In the genomic region with DNA sequence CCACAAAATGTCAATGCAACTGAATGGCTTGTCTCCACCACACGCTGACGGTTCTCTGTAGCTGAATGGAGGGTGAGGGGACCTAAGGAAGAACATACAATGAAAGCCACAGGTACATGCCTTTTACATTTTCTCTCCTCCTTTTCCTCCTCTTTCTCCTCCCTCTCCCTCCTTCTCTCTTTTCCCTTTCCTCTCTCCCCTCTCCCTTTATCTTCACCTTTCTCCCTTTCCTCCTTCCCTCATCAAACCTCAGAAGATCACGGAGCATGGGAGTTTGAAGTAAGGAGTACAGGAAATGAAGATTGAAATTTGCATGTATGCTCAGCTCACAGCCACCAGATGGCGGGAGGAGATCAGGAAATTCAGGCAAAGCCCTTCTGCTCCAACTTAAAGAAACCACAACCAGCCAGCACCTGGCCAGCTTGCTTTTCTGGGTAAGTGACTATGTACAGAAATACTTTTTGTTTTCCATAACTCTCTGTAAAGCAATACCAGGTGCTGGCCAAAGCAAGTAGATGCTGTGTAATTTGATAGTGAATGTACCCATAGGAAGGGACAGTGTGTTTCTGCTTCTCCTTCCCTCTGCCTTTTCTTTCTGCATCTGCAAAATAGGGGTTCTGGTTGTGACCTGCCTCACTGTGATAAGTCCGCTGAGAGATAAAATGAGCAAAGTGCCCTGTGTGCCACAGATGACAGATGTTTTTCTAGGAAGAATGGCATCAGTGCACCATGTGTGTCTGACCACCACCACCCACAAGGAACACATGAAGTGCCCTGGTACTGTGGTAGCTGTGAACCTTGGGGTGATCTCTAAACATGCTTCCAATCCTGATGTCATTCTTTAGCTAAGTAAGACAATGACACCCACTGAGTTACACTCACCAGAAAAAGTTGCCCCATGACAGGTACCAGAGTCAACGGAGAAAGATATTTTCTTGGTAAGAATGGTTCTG, we compare ENCODE assay signal across 8 cellular contexts. TPM values are rescaled to one million over a fixed set of nuclear protein-coding genes. Genes with fewer than 3 reads are reported as not detected.
DNase-seq lines count a peak whose midpoint lies in the region; ATAC-seq and TF ChIP-seq lines count a peak whose summit lies in the region.

No MANE protein-coding gene starts in this region.

- ATAC-seq in HG02623 (IDR thresholded peaks at IDR 0.05; ENCODE audit: unreplicated experiment) (peak; percentile 58), activated B cell treated with CpG ODN at 0.5 μM for 24 hours (ENCODE audit: low read depth) (peak; percentile 84), left lung (peak; percentile 97)

- intact Hi-C loops in activated B cell treated with CpG ODN at 0.5 μM for 24 hours (cut with micrococcal nuclease) (loop anchor here (1.0 kb wide), 6 partner anchors 23 to 841 kb away; no protein-coding TSS in a partner anchor), left lung (cut with DNase I) (loop anchor here (5.0 to 10.0 kb wide), 3 partner anchors 240 to 533 kb away; no protein-coding TSS in a partner anchor)

- TF ChIP-seq CTCF in DOHH2 (IDR thresholded peaks at IDR 0.05; ENCODE audit: low read depth, low read length, poor library complexity, severe bottlenecking): peak; percentile 89
- TF ChIP-seq CTCF in activated B cell treated with CpG ODN at 0.5 μM for 24 hours (IDR thresholded peaks at IDR 0.05): peak; percentile 39
- TF ChIP-seq CTCF in left lung (IDR thresholded peaks at IDR 0.05): peak; percentile 77

- no peaks in the 10 kb centered on the region for H4K20me1 ChIP-seq in DOHH2 (ENCODE audit: control insufficient read depth, insufficient read depth, low read depth, low read length)

- POLR2A ChIA-PET in activated B cell treated with CpG ODN at 0.5 μM for 24 hours (lab: Charles Lee): interaction anchor here (1.1 to 1.8 kb wide), 2 partner anchors 16 to 552 kb away, joined by 3 to 6 read pairs; no protein-coding TSS in a partner anchor

- H3K9me3 Mint-ChIP-seq in activated B cell treated with CpG ODN at 0.5 μM for 24 hours: peaks cover 1% of the 10 kb centered on the region

- no peak overlapping the region for H3K27ac Mint-ChIP-seq in activated B cell treated with CpG ODN at 0.5 μM for 24 hours

- CTCF ChIA-PET in activated B cell treated with CpG ODN at 0.5 μM for 24 hours (lab: Charles Lee): interaction anchor here (0.7 to 4.2 kb wide), 37 partner anchors 9 to 841 kb away, joined by 3 to 131 read pairs (median 3); partner anchors contain the start of gene ARMC2

- no peaks in the 10 kb centered on the region for H3K36me3 ChIP-seq in DOHH2 (ENCODE audit: control insufficient read depth, low read length)
- no peaks in the 10 kb centered on the region for H3K36me3 ChIP-seq in left lung

- no peaks in the 10 kb centered on the region for H3K79me2 ChIP-seq in DOHH2 (ENCODE audit: control insufficient read depth, low read length)

- H3K36me3 Mint-ChIP-seq in activated B cell treated with CpG ODN at 0.5 μM for 24 hours (ENCODE audit: low read depth): no peaks in the 10 kb centered on the region

- H3K4me1 ChIP-seq in DOHH2 (ENCODE audit: control insufficient read depth, low read length): peaks cover 13% of the 10 kb centered on the region
- H3K4me1 ChIP-seq in left lung: peaks cover 0 to 5% of the 10 kb centered on the region in 2 donors

- H3K9me3 ChIP-seq in DOHH2 (ENCODE audit: control insufficient read depth, insufficient read depth, low read length) (no peaks in the 10 kb centered on the region; the same call in 1 of the 2 replicates), left lung (no peaks in the 10 kb centered on the region)

- no peaks in the 10 kb centered on the region for H3K9me2 ChIP-seq in DOHH2 (replicated peaks; ENCODE audit: control insufficient read depth, low read length)

- H3K4me3 ChIP-seq in DOHH2 (ENCODE audit: low read length) (peak overlapping the region; percentile 4), left lung (no peak overlapping the region)

- DNase-seq in NCI-H2227 treated with DMSO at 0.1 percent for 48 hours (lab: John Stamatoyannopoulos, UW) (peak; percentile 73), activated B cell treated with CpG ODN at 0.5 μM for 24 hours (peak; percentile 34), cerebellar cortex (ENCODE audit: low spot score) (peak; percentile 91), left lung (peak in 1 of 2 donors; percentile 67), GOT3 (lab: John Stamatoyannopoulos, UW) (no peak)
- peak; percentile 49 to 50 (median 50) for DNase-seq in stimulated activated CD4-positive, alpha-beta T cell treated with anti-CD3 and anti-CD28 coated beads, TNF-alpha, amount 100 ng/mL, for 24 hours (ENCODE audit: low read depth in 3 of 3)

- H3K4me3 Mint-ChIP-seq in activated B cell treated with CpG ODN at 0.5 μM for 24 hours: peak overlapping the region; percentile 41

- H3F3A ChIP-seq in DOHH2 (ENCODE audit: control insufficient read depth, insufficient read depth): no peaks in the 10 kb centered on the region

- no peak overlapping the region for H3K27ac ChIP-seq in DOHH2 (ENCODE audit: low read depth, low read length)
- no peak overlapping the region for H3K27ac ChIP-seq in left lung

- H3K27me3 Mint-ChIP-seq in activated B cell treated with CpG ODN at 0.5 μM for 24 hours: peaks cover 7% of the 10 kb centered on the region

- H3K4me2 ChIP-seq in DOHH2 (ENCODE audit: low read length): peak overlapping the region; percentile 34

- peaks cover 15% of the 10 kb centered on the region for H3K4me1 Mint-ChIP-seq in activated B cell treated with CpG ODN at 0.5 μM for 24 hours

- no peaks in the 10 kb centered on the region for H3K27me3 ChIP-seq in DOHH2 (ENCODE audit: control insufficient read depth, low read length)
- no peaks in the 10 kb centered on the region for H3K27me3 ChIP-seq in left lung

RNA-seq across cellular contexts. Expression of gene FOXO3, which starts 18.6 kb away (rescaled TPM):
- total RNA-seq in activated B cell treated with CpG ODN at 0.5 μM for 24 hours (8.9 and 9.4 TPM in 2 replicates), left lung (10 to 100 TPM; 50.0 to 53.9 TPM)

Comparison
In these comparisons a context has a peak if more than half of its experiments do, and no peak if none do; other contexts are left out.
1. CTCF ChIP-seq: peak in every context shown above with its lines; median percentile 89 in DOHH2; 77 in left lung; 39 in activated B cell treated with CpG ODN at 0.5 μM for 24 hours.